1 cellular context compared by ENCODE assay signal in genomic region chr4:84499065-84499982, GRCh38.
A peak's percentile ranks its signal among the peaks of the same experiment; 100 is the strongest.
TF ChIP-seq lines count a peak whose summit lies in the region.

Gene NKX6-1, minus strand, starts transcription at chr4:84499292. Its CDS starts 1,064 bp downstream, at chr4:84498228.

TF ChIP-seq in H1, 55 proteins besides CTCF, POLR2A, EP300 and RAD21 (continued from another document):
- TF ChIP-seq CTBP2 (IDR thresholded peaks at IDR 0.05; ENCODE audit: borderline replicate concordance, insufficient read depth, insufficient read length, low read length), result peak; percentile 17
- TF ChIP-seq SIN3A (conservative IDR thresholded peaks at IDR 0.05 in 1 of 2, IDR thresholded peaks at IDR 0.05 in 1 of 2; ENCODE audit: low read depth in 1 of 2, low read length in 2 of 2), result peak in 1 of 2 experiments; percentile 67; a peak in 2 of 4 replicates
- TF ChIP-seq CHD1 (IDR thresholded peaks at IDR 0.05; ENCODE audit: low read depth, low read length), result no peak
- TF ChIP-seq SRF (IDR thresholded peaks at IDR 0.05; ENCODE audit: low read depth, low read length), result no peak
- no peak for TF ChIP-seq ATF2 (IDR thresholded peaks at IDR 0.05; ENCODE audit: low read length)
- TF ChIP-seq CREB1 (IDR thresholded peaks at IDR 0.05), result peak; percentile 63
- TF ChIP-seq ASH2L (IDR thresholded peaks at IDR 0.05; ENCODE audit: low read length), result peak; percentile 73
- TF ChIP-seq HDAC6 (IDR thresholded peaks at IDR 0.05; ENCODE audit: low read depth, low read length), result no peak
